ENCODE assay signal across 8 cellular contexts in genomic region chr4:110970642-110971041, GRCh38.
A peak's percentile ranks its signal among the peaks of the same experiment; 100 is the strongest.
DNase-seq lines count a peak whose midpoint lies in the region; ATAC-seq and TF ChIP-seq lines count a peak whose summit lies in the region.

No MANE protein-coding gene starts in this region.

- no peaks in the 10 kb centered on the region for H3K27me3 ChIP-seq in gastrocnemius medialis

- peaks cover 0 to 4% of the 10 kb centered on the region in 2 donors for H3K9me3 Mint-ChIP-seq in stimulated activated naive CD8-positive, alpha-beta T cell treated with anti-CD3 and anti-CD28 coated beads, Interleukin-15, amount 100 ng/mL, for 72 hours
- H3K9me3 Mint-ChIP-seq in HFFc6: no peaks in the 10 kb centered on the region
- peaks cover 3% of the 10 kb centered on the region for H3K9me3 Mint-ChIP-seq in mesothelial cell of epicardium

- TF ChIP-seq POLR2A in gastrocnemius medialis (IDR thresholded peaks at IDR 0.05): no peak

- H3K4me3 Mint-ChIP-seq in stimulated activated naive CD8-positive, alpha-beta T cell treated with anti-CD3 and anti-CD28 coated beads, Interleukin-15, amount 100 ng/mL, for 72 hours: no peak overlapping the region
- H3K4me3 Mint-ChIP-seq in HFFc6 (no peak overlapping the region), mesothelial cell of epicardium (no peak overlapping the region)

- in situ Hi-C loops in gastrocnemius medialis (cut with MboI; ENCODE audit: low sequenced_read_pairs in 4 of 4): loop anchor here in 1 of 4 donors (25.0 kb wide), 1 partner anchor 333 kb away; no protein-coding TSS in a partner anchor

- TF ChIP-seq CTCF in HFFc6 (IDR thresholded peaks at IDR 0.05) (peak; percentile 79), gastrocnemius medialis (IDR thresholded peaks at IDR 0.05 in 4 of 5, conservative IDR thresholded peaks at IDR 0.05 in 1 of 5) (peak in 3 of 5 experiments; percentile 28 to 43 (median 29)), mesothelial cell of epicardium (IDR thresholded peaks at IDR 0.05; ENCODE audit: unreplicated experiment) (no peak)

- no peaks in the 10 kb centered on the region for H3K9me3 ChIP-seq in gastrocnemius medialis

- no peak for ATAC-seq in stimulated activated naive CD8-positive, alpha-beta T cell treated with anti-CD3 and anti-CD28 coated beads, Interleukin-15, Interleukin-2, amounts not matched to agents 100 U/mL and 50 U/mL, for 24 hours
- ATAC-seq in stimulated activated naive CD8-positive, alpha-beta T cell treated with anti-CD3 and anti-CD28 coated beads, Interleukin-15, amount 100 ng/mL, for 72 hours: no peak
- ATAC-seq in gastrocnemius medialis: no peak

- H3K4me1 Mint-ChIP-seq in stimulated activated naive CD8-positive, alpha-beta T cell treated with anti-CD3 and anti-CD28 coated beads, Interleukin-15, amount 100 ng/mL, for 72 hours: no peaks in the 10 kb centered on the region
- H3K4me1 Mint-ChIP-seq in HFFc6 (ENCODE audit: low read depth) (peaks cover 9% of the 10 kb centered on the region; the same call in 1 of the 2 replicates), mesothelial cell of epicardium (peaks cover 3% of the 10 kb centered on the region)

- no peaks in the 10 kb centered on the region for H3K27me3 Mint-ChIP-seq in stimulated activated naive CD8-positive, alpha-beta T cell treated with anti-CD3 and anti-CD28 coated beads, Interleukin-15, amount 100 ng/mL, for 72 hours
- H3K27me3 Mint-ChIP-seq in HFFc6 (ENCODE audit: insufficient read depth) (no peaks in the 10 kb centered on the region; the same call in 1 of the 2 replicates), mesothelial cell of epicardium (ENCODE audit: low read depth) (no peaks in the 10 kb centered on the region)

- H3K27ac Mint-ChIP-seq in stimulated activated naive CD8-positive, alpha-beta T cell treated with anti-CD3 and anti-CD28 coated beads, Interleukin-15, amount 100 ng/mL, for 72 hours: no peak overlapping the region
- H3K27ac Mint-ChIP-seq in HFFc6 (no peak overlapping the region), mesothelial cell of epicardium (no peak overlapping the region)

- no peak overlapping the region for H3K4me3 ChIP-seq in gastrocnemius medialis

- intact Hi-C loops in gastrocnemius medialis (cut with DNase I; ENCODE audit: low total_unique reads): loop anchor here (5.0 kb wide), 1 partner anchor 338 kb away; no protein-coding TSS in a partner anchor

- H3K27ac ChIP-seq in gastrocnemius medialis: no peak overlapping the region

- no peaks in the 10 kb centered on the region for H3K36me3 Mint-ChIP-seq in HFFc6 (ENCODE audit: low read depth)
- H3K36me3 Mint-ChIP-seq in mesothelial cell of epicardium: no peaks in the 10 kb centered on the region

- no peaks in the 10 kb centered on the region for H3K36me3 ChIP-seq in gastrocnemius medialis

- DNase-seq in stimulated activated naive CD8-positive, alpha-beta T cell treated with anti-CD3 and anti-CD28 coated beads, Interleukin-15, Interleukin-2, amounts not matched to agents 100 U/mL and 50 U/mL, for 24 hours: peak; percentile 8
- no peak for DNase-seq in stimulated activated naive CD8-positive, alpha-beta T cell treated with anti-CD3 and anti-CD28 coated beads, Interleukin-15, amount 100 ng/mL, for 72 hours
- DNase-seq in HFFc6 (peak; percentile 66), NCI-H226 (peak; percentile 51), ecto neural progenitor cell (ENCODE audit: low spot score) (peak; percentile 55), gastrocnemius medialis (peak in 1 of 2 donors; percentile 15), NCI-H2029 (lab: John Stamatoyannopoulos, UW) (no peak), mesothelial cell of epicardium (ENCODE audit: low spot score in 2 of 2, unreplicated experiment in 2 of 2) (no peak)

- no peaks in the 10 kb centered on the region for H3K4me1 ChIP-seq in gastrocnemius medialis

Comparison
In these comparisons a context has a peak if more than half of its experiments do, and no peak if none do; other contexts are left out.
1. DNase-seq: peak in stimulated activated naive CD8-positive, alpha-beta T cell treated with anti-CD3 and anti-CD28 coated beads, Interleukin-15, Interleukin-2, amounts not matched to agents 100 U/mL and 50 U/mL, for 24 hours (single experiment), HFFc6 (single experiment), NCI-H226 (single experiment) and ecto neural progenitor cell (single experiment); none in stimulated activated naive CD8-positive, alpha-beta T cell treated with anti-CD3 and anti-CD28 coated beads, Interleukin-15, amount 100 ng/mL, for 72 hours (0 of 2), NCI-H2029 (single experiment) and mesothelial cell of epicardium (0 of 2).